Comparison of ENCODE assay signal across 16 cellular contexts in the genomic region with DNA sequence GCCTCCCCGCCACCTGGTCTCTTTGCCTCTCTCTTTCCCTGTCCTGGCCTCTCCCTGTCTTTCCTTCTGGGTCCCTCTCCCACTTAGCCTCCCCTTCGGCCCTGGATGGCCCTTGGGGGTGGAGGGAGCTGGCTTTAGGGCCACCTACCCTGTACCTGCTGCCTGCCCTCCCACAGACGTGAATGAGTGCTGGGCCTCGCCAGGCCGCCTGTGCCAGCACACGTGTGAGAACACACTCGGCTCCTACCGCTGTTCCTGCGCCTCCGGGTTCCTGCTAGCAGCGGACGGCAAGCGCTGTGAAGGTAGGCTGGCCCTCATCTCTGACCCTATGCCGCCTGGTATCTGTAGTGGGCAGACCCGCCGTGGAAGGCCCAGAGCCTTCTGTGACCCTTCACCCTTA.
A peak's percentile ranks its signal among the peaks of the same experiment; 100 is the strongest.
DNase-seq lines count a peak whose midpoint lies in the region; ATAC-seq and TF ChIP-seq lines count a peak whose summit lies in the region.
"Had no signal": no experiment of that assay in that cellular context is flagged by ENCODE, and none has a peak within 500 bp of the region (broad histone marks: within the 10 kb centered on the region; RNA-seq: fewer than 3 reads in every experiment).

No MANE protein-coding gene starts in this region.

- H3K36me3 Mint-ChIP-seq in CD8-positive, alpha-beta T cell = peaks cover 15% of the 10 kb centered on the region
- no peaks in the 10 kb centered on the region; the same call in 2 of the 3 replicates for H3K36me3 Mint-ChIP-seq in GM23338 (ENCODE audit: low read depth)
- H3K36me3 Mint-ChIP-seq in WTC11 = no peaks in the 10 kb centered on the region
- H3K36me3 Mint-ChIP-seq: CD4-positive, alpha-beta memory T cell had no signal

- no peak overlapping the region for H3K4me2 ChIP-seq in GM23338
- H3K4me2 ChIP-seq in osteoblast (ENCODE audit: insufficient read depth, low read length) = no peak overlapping the region

- no peaks in the 10 kb centered on the region for H3K79me2 ChIP-seq in GM23338 (replicated peaks; ENCODE audit: insufficient read depth)
- H3K79me2 ChIP-seq in osteoblast (ENCODE audit: insufficient read depth, low read length) = no peaks in the 10 kb centered on the region

- no peak overlapping the region for H3K27ac ChIP-seq in CD8-positive, alpha-beta T cell (ENCODE audit: low read depth, low read length)
- H3K27ac ChIP-seq in GM23338 (ENCODE audit: low read depth) (no peak overlapping the region), osteoblast (ENCODE audit: low read depth, low read length) (no peak overlapping the region), WERI-Rb-1 (no peak overlapping the region)
- H3K27ac ChIP-seq: GM23248 had no signal

- H3K27ac Mint-ChIP-seq in CD8-positive, alpha-beta T cell = peak overlapping the region; percentile 18
- H3K27ac Mint-ChIP-seq in GM23338 = peak overlapping the region; percentile 11; the same call in 1 of the 2 replicates
- H3K27ac Mint-ChIP-seq in WTC11 = peak overlapping the region; percentile 80
- H3K27ac Mint-ChIP-seq: B cell, HFFc6 had no signal

- no peaks in the 10 kb centered on the region for H3K4me1 Mint-ChIP-seq in CD8-positive, alpha-beta T cell (ENCODE audit: low read depth)
- H3K4me1 Mint-ChIP-seq in GM23338 (peaks cover 2% of the 10 kb centered on the region; the same call in 1 of the 3 replicates), WTC11 (no peaks in the 10 kb centered on the region)
- H3K4me1 Mint-ChIP-seq: B cell; CD4-positive, alpha-beta memory T cell had no signal

- POLR2A ChIA-PET in CD8-positive, alpha-beta T cell (lab: Charles Lee) = no interaction called here
- POLR2A ChIA-PET in WTC11 (lab: Charles Lee) = no interaction called here

- H3K4me3 Mint-ChIP-seq in CD8-positive, alpha-beta T cell = no peak overlapping the region
- H3K4me3 Mint-ChIP-seq in GM23338 (no peak overlapping the region), WTC11 (no peak overlapping the region)
- H3K4me3 Mint-ChIP-seq: B cell, HFFc6 had no signal

- intact Hi-C loops in CD8-positive, alpha-beta T cell (cut with DNase I, micrococcal nuclease) = loop anchor here in 1 of 2 experiments (5.0 kb wide), 1 partner anchor 37 kb away; no protein-coding TSS in a partner anchor

- H3K4me1 ChIP-seq in CD8-positive, alpha-beta T cell (ENCODE audit: insufficient read depth, low read length) = no peaks in the 10 kb centered on the region
- H3K4me1 ChIP-seq in GM23338 (ENCODE audit: insufficient read depth) (no peaks in the 10 kb centered on the region), osteoblast (ENCODE audit: insufficient read depth, low read length) (no peaks in the 10 kb centered on the region)
- H3K4me1 ChIP-seq: HAP-1 had no signal

- no peak for TF ChIP-seq CTCF in CD8-positive, alpha-beta T cell (IDR thresholded peaks at IDR 0.05)
- TF ChIP-seq CTCF in GM23338 (conservative IDR thresholded peaks at IDR 0.05; ENCODE audit: low read depth in 2 of 2) (no peak), WTC11 (IDR thresholded peaks at IDR 0.05) (no peak), osteoblast (IDR thresholded peaks at IDR 0.05; ENCODE audit: extremely low read depth, low read depth, low read length) (no peak), WERI-Rb-1 (IDR thresholded peaks at IDR 0.05; ENCODE audit: low read depth, low read length) (no peak)

- H4K20me1 ChIP-seq in GM23338 (replicated peaks; ENCODE audit: insufficient read depth) = no peaks in the 10 kb centered on the region
- H4K20me1 ChIP-seq in osteoblast (ENCODE audit: insufficient read depth, low read length) = no peaks in the 10 kb centered on the region

- H2AFZ ChIP-seq in GM23338 (no peak overlapping the region), osteoblast (ENCODE audit: low read length) (no peak overlapping the region)
- H2AFZ ChIP-seq: GM23248 had no signal

- no peak for ATAC-seq in CD8-positive, alpha-beta T cell
- ATAC-seq in GM23338 (no peak), WTC11 (no peak), GM21390 (IDR thresholded peaks at IDR 0.05; ENCODE audit: unreplicated experiment) (no peak)
- ATAC-seq: HepG2 had no signal

- H3K9me3 Mint-ChIP-seq in CD8-positive, alpha-beta T cell = no peaks in the 10 kb centered on the region
- H3K9me3 Mint-ChIP-seq in GM23338 (no peaks in the 10 kb centered on the region; the same call in 1 of the 3 replicates), WTC11 (no peaks in the 10 kb centered on the region)
- H3K9me3 Mint-ChIP-seq: HFFc6 had no signal

- H3K9me3 ChIP-seq in CD8-positive, alpha-beta T cell (ENCODE audit: low read length) = no peaks in the 10 kb centered on the region
- H3K9me3 ChIP-seq in osteoblast (ENCODE audit: low read depth, low read length) = no peaks in the 10 kb centered on the region
- no peaks in the 10 kb centered on the region for H3K9me3 ChIP-seq in WERI-Rb-1 (ENCODE audit: severe bottlenecking)
- H3K9me3 ChIP-seq: HAP-1 had no signal

- H3F3A ChIP-seq in GM23338 (replicated peaks; ENCODE audit: low read depth) = no peaks in the 10 kb centered on the region

- H3K27me3 ChIP-seq in CD8-positive, alpha-beta T cell (ENCODE audit: insufficient read depth, low read length) = no peaks in the 10 kb centered on the region
- no peaks in the 10 kb centered on the region for H3K27me3 ChIP-seq in GM23338 (ENCODE audit: insufficient read depth)
- H3K27me3 ChIP-seq in osteoblast (ENCODE audit: insufficient read depth, low read length) = no peaks in the 10 kb centered on the region
- no peaks in the 10 kb centered on the region for H3K27me3 ChIP-seq in WERI-Rb-1 (ENCODE audit: insufficient read depth, low read depth, severe bottlenecking)

- no peak overlapping the region for H3K4me3 ChIP-seq in CD8-positive, alpha-beta T cell (ENCODE audit: low read depth, low read length)
- H3K4me3 ChIP-seq in GM23338 (no peak overlapping the region), osteoblast (ENCODE audit: insufficient read depth, low read length) (no peak overlapping the region), WERI-Rb-1 (ENCODE audit: low read depth, low read length) (no peak overlapping the region)
- H3K4me3 ChIP-seq: GM23248, HAP-1 had no signal

- no peaks in the 10 kb centered on the region for H3K36me3 ChIP-seq in CD8-positive, alpha-beta T cell (ENCODE audit: insufficient read depth, low read length)
- no peaks in the 10 kb centered on the region for H3K36me3 ChIP-seq in GM23338 (ENCODE audit: insufficient read depth)
- H3K36me3 ChIP-seq in osteoblast (ENCODE audit: insufficient read depth, low read length) = no peaks in the 10 kb centered on the region
- H3K36me3 ChIP-seq in WERI-Rb-1 = no peaks in the 10 kb centered on the region
- H3K36me3 ChIP-seq: HAP-1 had no signal

- CTCF ChIA-PET in CD8-positive, alpha-beta T cell (lab: Charles Lee) = no interaction called here
- CTCF ChIA-PET in WTC11 (lab: Charles Lee) = no interaction called here

- no peaks in the 10 kb centered on the region for H3K27me3 Mint-ChIP-seq in CD8-positive, alpha-beta T cell (ENCODE audit: low read depth)
- peaks cover 13% of the 10 kb centered on the region for H3K27me3 Mint-ChIP-seq in GM23338 (ENCODE audit: insufficient read depth, low read depth, poor library complexity)
- no peaks in the 10 kb centered on the region for H3K27me3 Mint-ChIP-seq in WTC11 (ENCODE audit: low read depth)
- H3K27me3 Mint-ChIP-seq: B cell; CD4-positive, alpha-beta memory T cell had no signal

- no peak for DNase-seq in CD8-positive, alpha-beta T cell
- DNase-seq in GM23338 (ENCODE audit: low spot score) = no peak
- DNase-seq in WTC11 (ENCODE audit: low spot score) = no peak
- peak; percentile 29 for DNase-seq in osteoblast (ENCODE audit: insufficient read length, low spot score, missing footprints)
- DNase-seq in EL = no peak
- DNase-seq in WERI-Rb-1 = no peak
- DNase-seq: C1 segment of cervical spinal cord; CD4-positive, alpha-beta memory T cell; COR-L47; DMS53; GM23248; HFFc6 had no signal

- no peaks in the 10 kb centered on the region for H3K9me2 ChIP-seq in GM23338 (ENCODE audit: insufficient read depth)

TF ChIP-seq in GM23338, 12 proteins besides CTCF, POLR2A, EP300 and RAD21 (continues in another document):
- TF ChIP-seq ZNF114 (CRISPR knock-in tag; IDR thresholded peaks at IDR 0.05) = no peak

TF ChIP-seq in WTC11, 78 proteins besides CTCF, POLR2A, EP300 and RAD21 (continues in another document):
- TF ChIP-seq, protein P1, sequence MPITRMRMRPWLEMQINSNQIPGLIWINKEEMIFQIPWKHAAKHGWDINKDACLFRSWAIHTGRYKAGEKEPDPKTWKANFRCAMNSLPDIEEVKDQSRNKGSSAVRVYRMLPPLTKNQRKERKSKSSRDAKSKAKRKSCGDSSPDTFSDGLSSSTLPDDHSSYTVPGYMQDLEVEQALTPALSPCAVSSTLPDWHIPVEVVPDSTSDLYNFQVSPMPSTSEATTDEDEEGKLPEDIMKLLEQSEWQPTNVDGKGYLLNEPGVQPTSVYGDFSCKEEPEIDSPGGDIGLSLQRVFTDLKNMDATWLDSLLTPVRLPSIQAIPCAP (CRISPR knock-in tag; IDR thresholded peaks at IDR 0.05) = no peak
- TF ChIP-seq EMX1 (CRISPR knock-in tag; IDR thresholded peaks at IDR 0.05) (no peak), OVOL2 (CRISPR knock-in tag; IDR thresholded peaks at IDR 0.05; ENCODE audit: borderline replicate concordance) (no peak), HMGA2 (CRISPR knock-in tag; IDR thresholded peaks at IDR 0.05) (no peak), ATF1 (CRISPR knock-in tag; IDR thresholded peaks at IDR 0.05) (no peak)
- TF ChIP-seq, protein P2, sequence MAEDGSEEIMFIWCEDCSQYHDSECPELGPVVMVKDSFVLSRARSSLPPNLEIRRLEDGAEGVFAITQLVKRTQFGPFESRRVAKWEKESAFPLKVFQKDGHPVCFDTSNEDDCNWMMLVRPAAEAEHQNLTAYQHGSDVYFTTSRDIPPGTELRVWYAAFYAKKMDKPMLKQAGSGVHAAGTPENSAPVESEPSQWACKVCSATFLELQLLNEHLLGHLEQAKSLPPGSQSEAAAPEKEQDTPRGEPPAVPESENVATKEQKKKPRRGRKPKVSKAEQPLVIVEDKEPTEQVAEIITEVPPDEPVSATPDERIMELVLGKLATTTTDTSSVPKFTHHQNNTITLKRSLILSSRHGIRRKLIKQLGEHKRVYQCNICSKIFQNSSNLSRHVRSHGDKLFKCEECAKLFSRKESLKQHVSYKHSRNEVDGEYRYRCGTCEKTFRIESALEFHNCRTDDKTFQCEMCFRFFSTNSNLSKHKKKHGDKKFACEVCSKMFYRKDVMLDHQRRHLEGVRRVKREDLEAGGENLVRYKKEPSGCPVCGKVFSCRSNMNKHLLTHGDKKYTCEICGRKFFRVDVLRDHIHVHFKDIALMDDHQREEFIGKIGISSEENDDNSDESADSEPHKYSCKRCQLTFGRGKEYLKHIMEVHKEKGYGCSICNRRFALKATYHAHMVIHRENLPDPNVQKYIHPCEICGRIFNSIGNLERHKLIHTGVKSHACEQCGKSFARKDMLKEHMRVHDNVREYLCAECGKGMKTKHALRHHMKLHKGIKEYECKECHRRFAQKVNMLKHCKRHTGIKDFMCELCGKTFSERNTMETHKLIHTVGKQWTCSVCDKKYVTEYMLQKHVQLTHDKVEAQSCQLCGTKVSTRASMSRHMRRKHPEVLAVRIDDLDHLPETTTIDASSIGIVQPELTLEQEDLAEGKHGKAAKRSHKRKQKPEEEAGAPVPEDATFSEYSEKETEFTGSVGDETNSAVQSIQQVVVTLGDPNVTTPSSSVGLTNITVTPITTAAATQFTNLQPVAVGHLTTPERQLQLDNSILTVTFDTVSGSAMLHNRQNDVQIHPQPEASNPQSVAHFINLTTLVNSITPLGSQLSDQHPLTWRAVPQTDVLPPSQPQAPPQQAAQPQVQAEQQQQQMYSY (CRISPR knock-in tag; IDR thresholded peaks at IDR 0.05) = no peak

Comparison
In these comparisons a context has a peak if more than half of its experiments do, and no peak if none do; other contexts are left out.
1. H3K27ac Mint-ChIP-seq: peak in every context shown above with its lines; median percentile 80 in WTC11; 18 in CD8-positive, alpha-beta T cell; 11 in GM23338.